Comparison of ENCODE assay signal across 10 cellular contexts in the genomic region with DNA sequence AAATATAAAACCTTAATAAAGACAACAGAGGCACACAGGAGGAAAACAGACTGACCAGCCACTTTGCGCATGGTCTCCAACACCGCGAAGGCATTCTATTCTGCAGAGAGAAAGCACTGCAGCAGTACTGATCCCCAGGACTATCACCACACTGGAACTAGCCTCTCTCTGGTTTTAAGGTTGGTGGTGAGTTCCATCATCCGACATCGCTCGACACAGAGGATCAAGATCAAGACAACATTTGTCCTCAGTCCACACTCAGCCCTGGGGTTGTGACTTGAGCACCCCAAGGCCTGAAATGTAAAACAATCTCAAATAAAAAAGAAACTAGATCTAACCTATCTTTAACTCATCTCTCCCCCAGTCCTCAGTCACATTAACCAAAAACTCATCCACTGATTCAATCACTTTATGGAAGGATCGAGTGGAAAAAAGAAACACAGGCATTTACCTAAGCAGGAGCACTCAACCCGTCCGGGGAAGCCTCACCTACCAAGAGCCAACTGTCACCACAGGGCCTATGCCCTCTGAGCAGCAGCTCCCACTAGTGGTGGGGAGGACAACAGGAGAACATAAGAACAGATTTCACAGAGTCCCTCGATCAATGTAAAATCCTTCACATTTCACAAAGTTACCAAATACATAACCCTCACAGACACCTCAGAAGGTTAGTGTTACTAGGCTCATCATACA. TPM values are rescaled to one million over a fixed set of nuclear protein-coding genes. Genes with fewer than 3 reads are reported as not detected.
DNase-seq lines count a peak whose midpoint lies in the region; ATAC-seq, FAIRE-seq and TF ChIP-seq lines count a peak whose summit lies in the region.
"Had no signal": no experiment of that assay in that cellular context is flagged by ENCODE, and none has a peak within 500 bp of the region (broad histone marks: within the 10 kb centered on the region; RNA-seq: fewer than 3 reads in every experiment).

No MANE protein-coding gene starts in this region.

- no peak overlapping the region for H3K4me3 ChIP-seq in left ventricle myocardium inferior
- H3K4me3 ChIP-seq in choroid plexus epithelial cell (ENCODE audit: low read depth, low read length), result no peak overlapping the region
- H3K4me3 ChIP-seq: pancreas had no signal

- peaks cover 56% of the 10 kb centered on the region for H3K4me1 ChIP-seq in left ventricle myocardium inferior
- H3K4me1 ChIP-seq: pancreas had no signal

- no peaks in the 10 kb centered on the region for H3K36me3 ChIP-seq in left ventricle myocardium inferior
- H3K36me3 ChIP-seq: pancreas had no signal

- no peak overlapping the region for H3K27ac ChIP-seq in left ventricle myocardium inferior (replicated peaks)
- H3K27ac ChIP-seq: pancreas had no signal

- H3K9me3 ChIP-seq in left ventricle myocardium inferior (replicated peaks), result no peaks in the 10 kb centered on the region
- H3K9me3 ChIP-seq: pancreas had no signal

- DNase-seq in left ventricle myocardium inferior (no peak), cardiac septum (ENCODE audit: low spot score) (no peak), choroid plexus epithelial cell (ENCODE audit: low read depth) (no peak), urothelium cell line (ENCODE audit: low spot score) (peak; percentile 72), NCI-H2171 treated with DMSO at 0.1 percent for 48 hours (lab: John Stamatoyannopoulos, UW) (no peak)
- DNase-seq in activated CD8-positive, alpha-beta memory T cell treated with anti-CD3 and anti-CD28 coated beads, Interleukin-2, amount 50 U/mL, for 48 hours, result no peak
- DNase-seq: pancreas had no signal

- no peak for ATAC-seq in GM21529 (IDR thresholded peaks at IDR 0.05; ENCODE audit: unreplicated experiment)
- ATAC-seq: pancreas had no signal

- TF ChIP-seq CTCF in left ventricle myocardium inferior (IDR thresholded peaks at IDR 0.05; ENCODE audit: borderline replicate concordance) (peak; percentile 20), LNCAP (IDR thresholded peaks at IDR 0.05) (peak; percentile 52; the same call in 1 of the 2 replicates), choroid plexus epithelial cell (conservative IDR thresholded peaks at IDR 0.05; ENCODE audit: low read depth, low read length) (peak; percentile 46)

- FAIRE-seq in urothelium cell line (lab: Jason Lieb, UNC), result no peak
- FAIRE-seq: colon, pancreas had no signal

- intact Hi-C loops in left ventricle myocardium inferior (cut with micrococcal nuclease) (no loop called here), cardiac septum (cut with DNase I) (no loop called here)

- no peaks in the 10 kb centered on the region for H3K27me3 ChIP-seq in left ventricle myocardium inferior (ENCODE audit: low read depth)
- H3K27me3 ChIP-seq: pancreas had no signal

RNA-seq across cellular contexts. Expression of a gene that starts 17.7 kb away (rescaled TPM):
- 21.7 TPM for total RNA-seq in left ventricle myocardium inferior
- 13.9 TPM for total RNA-seq in cardiac septum
